ENCODE assay signal across 18 cellular contexts in genomic region chr2:109532728-109533076, GRCh38.
"Had no signal": no experiment of that assay in that cellular context is flagged by ENCODE, and none has a peak within 500 bp of the region (broad histone marks: within the 10 kb centered on the region; RNA-seq: fewer than 3 reads in every experiment).

No MANE protein-coding gene starts in this region.

- DNase-seq: effector memory CD8-positive, alpha-beta T cell; gastrocnemius medialis; kidney; left cardiac atrium; mammary epithelial cell; natural killer cell; occipital lobe; psoas muscle; retina; sigmoid colon; stimulated activated CD4-positive, alpha-beta T cell treated with anti-CD3 and anti-CD28 coated beads, Interleukin-2, amount 100 ng/mL, for 48 hours; stimulated activated CD8-positive, alpha-beta memory T cell treated with anti-CD3 and anti-CD28 coated beads, Interleukin-4, amount 100 ng/mL, for 48 hours; stimulated activated naive CD8-positive, alpha-beta T cell treated with anti-CD3 and anti-CD28 coated beads, Interleukin-15, Interleukin-2, amounts not matched to agents 100 U/mL and 50 U/mL, for 24 hours; tibial artery; uterus had no signal

- H3K4me1 Mint-ChIP-seq: natural killer cell; stimulated activated effector memory CD8-positive, alpha-beta T cell treated with anti-CD3 and anti-CD28 coated beads, Interleukin-12 subunit alpha, Interleukin-12 subunit beta, amount 100 ng/mL, for 72 hours had no signal

- H3K36me3 Mint-ChIP-seq: natural killer cell; stimulated activated effector memory CD8-positive, alpha-beta T cell treated with anti-CD3 and anti-CD28 coated beads, Interleukin-12 subunit alpha, Interleukin-12 subunit beta, amount 100 ng/mL, for 72 hours had no signal

- ATAC-seq: effector memory CD8-positive, alpha-beta T cell; gastrocnemius medialis; left cardiac atrium; natural killer cell; psoas muscle; stimulated activated effector memory CD8-positive, alpha-beta T cell treated with anti-CD3 and anti-CD28 coated beads, Interleukin-12 subunit alpha, Interleukin-12 subunit beta, amount 100 ng/mL, for 72 hours; stimulated activated naive CD8-positive, alpha-beta T cell treated with anti-CD3 and anti-CD28 coated beads, Interleukin-15, Interleukin-2, amounts not matched to agents 100 U/mL and 50 U/mL, for 24 hours had no signal

- H3K9me3 Mint-ChIP-seq: dendritic cell treated with granulocyte-macrophage colony-stimulating factor and Interleukin-4, amounts not matched to agents 40 ng/mL and 50 ng/mL, for 4 days; effector memory CD8-positive, alpha-beta T cell; natural killer cell; stimulated activated effector memory CD8-positive, alpha-beta T cell treated with anti-CD3 and anti-CD28 coated beads, Interleukin-12 subunit alpha, Interleukin-12 subunit beta, amount 100 ng/mL, for 72 hours had no signal

- H3K4me3 Mint-ChIP-seq: dendritic cell treated with granulocyte-macrophage colony-stimulating factor and Interleukin-4, amounts not matched to agents 40 ng/mL and 50 ng/mL, for 4 days; effector memory CD8-positive, alpha-beta T cell; natural killer cell; neural progenitor cell; stimulated activated effector memory CD8-positive, alpha-beta T cell treated with anti-CD3 and anti-CD28 coated beads, Interleukin-12 subunit alpha, Interleukin-12 subunit beta, amount 100 ng/mL, for 72 hours had no signal

- H3K27ac Mint-ChIP-seq: dendritic cell treated with granulocyte-macrophage colony-stimulating factor and Interleukin-4, amounts not matched to agents 40 ng/mL and 50 ng/mL, for 4 days; effector memory CD8-positive, alpha-beta T cell; natural killer cell; neural progenitor cell; stimulated activated effector memory CD8-positive, alpha-beta T cell treated with anti-CD3 and anti-CD28 coated beads, Interleukin-12 subunit alpha, Interleukin-12 subunit beta, amount 100 ng/mL, for 72 hours had no signal
